In genomic region chr10:73060738-73061635, GRCh38 we compare ENCODE assay signal across 8 cellular contexts. TPM values are rescaled to one million over a fixed set of nuclear protein-coding genes. Genes with fewer than 3 reads are reported as not detected.
DNase-seq lines count a peak whose midpoint lies in the region; ATAC-seq and TF ChIP-seq lines count a peak whose summit lies in the region.

No MANE protein-coding gene starts in this region.

- H3K79me2 ChIP-seq in GM23248 (ENCODE audit: insufficient read depth): peaks cover 70% of the 10 kb centered on the region
- H3K79me2 ChIP-seq in OCI-LY3 (ENCODE audit: low read length): no peaks in the 10 kb centered on the region
- no peaks in the 10 kb centered on the region for H3K79me2 ChIP-seq in neural cell (replicated peaks; ENCODE audit: insufficient read depth, low read length)

- in situ Hi-C loops in GM23248 (cut with MboI): no loop called here

- H3K9me3 ChIP-seq in GM23248 (ENCODE audit: low read depth) (no peaks in the 10 kb centered on the region), OCI-LY3 (ENCODE audit: insufficient read depth, low read length) (no peaks in the 10 kb centered on the region), neural cell (ENCODE audit: low read length) (no peaks in the 10 kb centered on the region)

- peak; percentile 53 for TF ChIP-seq RAD21 in neural cell (conservative IDR thresholded peaks at IDR 0.05)

- ATAC-seq in GM21381 (IDR thresholded peaks at IDR 0.05; ENCODE audit: unreplicated experiment) (no peak), HG02840 (IDR thresholded peaks at IDR 0.05; ENCODE audit: low FRiP score, unreplicated experiment) (no peak)

- H4K20me1 ChIP-seq in GM23248 (ENCODE audit: insufficient read depth): no peaks in the 10 kb centered on the region
- H4K20me1 ChIP-seq in OCI-LY3 (ENCODE audit: insufficient read depth, low read length): no peaks in the 10 kb centered on the region
- H4K20me1 ChIP-seq in neural cell (ENCODE audit: insufficient read depth): no peaks in the 10 kb centered on the region

- DNase-seq in COR-L47 (lab: John Stamatoyannopoulos, UW) (peak; percentile 7), GM23248 (peak; percentile 48), epithelial cell of esophagus (ENCODE audit: low read depth) (peak; percentile 54), NCI-H524 treated with DMSO at 0.1 percent for 48 hours (lab: John Stamatoyannopoulos, UW) (no peak)

- H3K27ac ChIP-seq in GM23248 (no peak overlapping the region), OCI-LY3 (ENCODE audit: low read length) (no peak overlapping the region), neural cell (ENCODE audit: low read length) (no peak overlapping the region)

- H2AFZ ChIP-seq in GM23248: no peak overlapping the region
- H2AFZ ChIP-seq in OCI-LY3 (ENCODE audit: low read depth, low read length): no peak overlapping the region
- H2AFZ ChIP-seq in neural cell (ENCODE audit: low read depth, low read length): no peak overlapping the region

- TF ChIP-seq EP300 in neural cell (conservative IDR thresholded peaks at IDR 0.05; ENCODE audit: poor library complexity, severe bottlenecking): no peak

- peak; percentile 49; the same call in 1 of the 2 replicates for TF ChIP-seq CTCF in OCI-LY3 (IDR thresholded peaks at IDR 0.05; ENCODE audit: low read depth, low read length)
- peak; percentile 52 for TF ChIP-seq CTCF in epithelial cell of esophagus (IDR thresholded peaks at IDR 0.05; ENCODE audit: insufficient read depth, low read depth, low read length, missing control alignments)
- TF ChIP-seq CTCF in neural cell (IDR thresholded peaks at IDR 0.05; ENCODE audit: poor library complexity, severe bottlenecking): peak; percentile 62

- H3K4me2 ChIP-seq in GM23248 (ENCODE audit: unreplicated experiment) (no peak overlapping the region), OCI-LY3 (ENCODE audit: low read length) (no peak overlapping the region), neural cell (ENCODE audit: low read length) (no peak overlapping the region)

- H3K4me1 ChIP-seq in GM23248 (ENCODE audit: insufficient read depth): peaks cover 21% of the 10 kb centered on the region
- H3K4me1 ChIP-seq in OCI-LY3 (ENCODE audit: low read length): no peaks in the 10 kb centered on the region

- no peak overlapping the region for H3K9ac ChIP-seq in GM23248
- H3K9ac ChIP-seq in OCI-LY3 (ENCODE audit: low read length): no peak overlapping the region
- no peak overlapping the region for H3K9ac ChIP-seq in neural cell (ENCODE audit: low read length)

- WGBS in GM23248 (ENCODE audit: low coverage in 1 of 2, low lambda C conversion rate in 2 of 2, missing lambda C conversion rate in 2 of 2), 2 experiments: 49 to 52% methylated on average over 5 of the region's 5 CpGs

- H3K27me3 ChIP-seq in GM23248 (replicated peaks; ENCODE audit: insufficient read depth): no peaks in the 10 kb centered on the region
- H3K27me3 ChIP-seq in OCI-LY3 (ENCODE audit: low read depth, low read length): no peaks in the 10 kb centered on the region
- no peaks in the 10 kb centered on the region for H3K27me3 ChIP-seq in neural cell (ENCODE audit: insufficient read depth, low read depth, low read length)

- H3K4me3 ChIP-seq in GM23248 (no peak overlapping the region), OCI-LY3 (ENCODE audit: low read length) (no peak overlapping the region), epithelial cell of esophagus (ENCODE audit: low read length) (no peak overlapping the region), neural cell (ENCODE audit: low read length) (no peak overlapping the region)

- H3F3A ChIP-seq in GM23248 (ENCODE audit: insufficient read depth) (peaks cover 44% of the 10 kb centered on the region), neural cell (ENCODE audit: insufficient read depth, low read length, poor library complexity, severe bottlenecking) (no peaks in the 10 kb centered on the region)

- H3K36me3 ChIP-seq in GM23248 (ENCODE audit: low read depth) (peaks cover 36% of the 10 kb centered on the region), OCI-LY3 (replicated peaks; ENCODE audit: low read depth, low read length) (peaks cover 20% of the 10 kb centered on the region), neural cell (ENCODE audit: insufficient read depth, low read length) (no peaks in the 10 kb centered on the region)

- H3K9me2 ChIP-seq in GM23248 (ENCODE audit: insufficient read depth) (no peaks in the 10 kb centered on the region), neural cell (ENCODE audit: insufficient read depth, low read length) (no peaks in the 10 kb centered on the region)

TF ChIP-seq in neural cell, 6 proteins besides CTCF, POLR2A, EP300 and RAD21:
- TF ChIP-seq POLR2AphosphoS5 (IDR thresholded peaks at IDR 0.05) (no peak), TAF1 (IDR thresholded peaks at IDR 0.05; ENCODE audit: low read depth) (no peak), SMC3 (conservative IDR thresholded peaks at IDR 0.05; ENCODE audit: poor library complexity) (no peak), EZH2 (IDR thresholded peaks at IDR 0.05; ENCODE audit: borderline replicate concordance, insufficient read depth, low read length, poor library complexity, severe bottlenecking) (no peak), MXI1 (conservative IDR thresholded peaks at IDR 0.05; ENCODE audit: poor library complexity, severe bottlenecking) (no peak)
- TF ChIP-seq, protein P1, sequence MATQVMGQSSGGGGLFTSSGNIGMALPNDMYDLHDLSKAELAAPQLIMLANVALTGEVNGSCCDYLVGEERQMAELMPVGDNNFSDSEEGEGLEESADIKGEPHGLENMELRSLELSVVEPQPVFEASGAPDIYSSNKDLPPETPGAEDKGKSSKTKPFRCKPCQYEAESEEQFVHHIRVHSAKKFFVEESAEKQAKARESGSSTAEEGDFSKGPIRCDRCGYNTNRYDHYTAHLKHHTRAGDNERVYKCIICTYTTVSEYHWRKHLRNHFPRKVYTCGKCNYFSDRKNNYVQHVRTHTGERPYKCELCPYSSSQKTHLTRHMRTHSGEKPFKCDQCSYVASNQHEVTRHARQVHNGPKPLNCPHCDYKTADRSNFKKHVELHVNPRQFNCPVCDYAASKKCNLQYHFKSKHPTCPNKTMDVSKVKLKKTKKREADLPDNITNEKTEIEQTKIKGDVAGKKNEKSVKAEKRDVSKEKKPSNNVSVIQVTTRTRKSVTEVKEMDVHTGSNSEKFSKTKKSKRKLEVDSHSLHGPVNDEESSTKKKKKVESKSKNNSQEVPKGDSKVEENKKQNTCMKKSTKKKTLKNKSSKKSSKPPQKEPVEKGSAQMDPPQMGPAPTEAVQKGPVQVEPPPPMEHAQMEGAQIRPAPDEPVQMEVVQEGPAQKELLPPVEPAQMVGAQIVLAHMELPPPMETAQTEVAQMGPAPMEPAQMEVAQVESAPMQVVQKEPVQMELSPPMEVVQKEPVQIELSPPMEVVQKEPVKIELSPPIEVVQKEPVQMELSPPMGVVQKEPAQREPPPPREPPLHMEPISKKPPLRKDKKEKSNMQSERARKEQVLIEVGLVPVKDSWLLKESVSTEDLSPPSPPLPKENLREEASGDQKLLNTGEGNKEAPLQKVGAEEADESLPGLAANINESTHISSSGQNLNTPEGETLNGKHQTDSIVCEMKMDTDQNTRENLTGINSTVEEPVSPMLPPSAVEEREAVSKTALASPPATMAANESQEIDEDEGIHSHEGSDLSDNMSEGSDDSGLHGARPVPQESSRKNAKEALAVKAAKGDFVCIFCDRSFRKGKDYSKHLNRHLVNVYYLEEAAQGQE (IDR thresholded peaks at IDR 0.05; ENCODE audit: borderline replicate concordance): no peak

RNA-seq across cellular contexts. Expression of gene P4HA1, which starts 35.7 kb away (rescaled TPM):
- total RNA-seq in GM23248 (2014; rRNA removed; shearing (Covaris generic)): 387 and 419 TPM in 2 replicates
- polyA plus RNA-seq in GM23248 (2016; fragmentation: Nextera tagmentation; extraction: Ambion mirVana) (360 and 363 TPM in 2 replicates), neural cell (16.4 and 24.2 TPM in 2 replicates)
- polyA minus RNA-seq in neural cell: 19.7 and 21.6 TPM in 2 replicates

RNA-seq across cellular contexts. Expression of gene NUDT13, which starts 49.3 kb away (rescaled TPM):
- total RNA-seq in GM23248 (2014; rRNA removed; shearing (Covaris generic)): 0.51 and 1.7 TPM in 2 replicates
- polyA plus RNA-seq in GM23248 (2016; fragmentation: Nextera tagmentation; extraction: Ambion mirVana): 1.2 and 1.4 TPM in 2 replicates
- 1.8 and 3.2 TPM in 2 replicates for polyA plus RNA-seq in neural cell
- 0.49 TPM in 1 of 2 replicates, not detected in the other for polyA minus RNA-seq in neural cell

Comparison
In these comparisons a context has a peak if more than half of its experiments do, and no peak if none do; other contexts are left out.
1. RNA of gene P4HA1, which starts 35.7 kb away (polyA plus RNA-seq): 360 to 363 TPM in GM23248; 16.4 to 24.2 TPM in neural cell; every median in the first group is over 10 times any median in the second.
2. Peak in every context shown above with its lines, with median percentiles within 50 percentile points of each other: CTCF ChIP-seq.